Comparison of ENCODE assay signal across 21 cellular contexts in genomic region chr5:38751103-38751502, GRCh38.
DNase-seq lines count a peak whose midpoint lies in the region; ATAC-seq and TF ChIP-seq lines count a peak whose summit lies in the region.
"Had no signal": no experiment of that assay in that cellular context is flagged by ENCODE, and none has a peak within 500 bp of the region (broad histone marks: within the 10 kb centered on the region; RNA-seq: fewer than 3 reads in every experiment).

No MANE protein-coding gene starts in this region.

- intact Hi-C loops in OCI-LY7 (cut with micrococcal nuclease; ENCODE audit: unreplicated experiment), result no loop called here

- CTCF ChIA-PET in HEK293T (lab: Yijun Ruan, JAX) (interaction anchor here (0.6 to 2.8 kb wide), 7 partner anchors 32 to 368 kb away, joined by 3 to 16 read pairs (median 3); no protein-coding TSS in a partner anchor), OCI-LY7 (lab: Charles Lee; ENCODE audit: unreplicated experiment) (no interaction called here)

- BruUV-seq in OCI-LY7 (replicated peaks; lab: Mats Ljungman, UMichigan), result no TSS peak

- WGBS in upper lobe of left lung, 2 donors, result 80 to 90% methylated on average over 4 of the region's 4 CpGs

- H2AFZ ChIP-seq in OCI-LY7 (ENCODE audit: low read length), result no peak overlapping the region

- no peak overlapping the region for H3K27ac ChIP-seq in OCI-LY7 (ENCODE audit: low read depth, low read length, poor library complexity, severe bottlenecking)
- no peak overlapping the region for H3K27ac ChIP-seq in upper lobe of left lung
- H3K27ac ChIP-seq: esophagus squamous epithelium, HL-60 had no signal

- H3K9me2 ChIP-seq in OCI-LY7 (ENCODE audit: insufficient read depth, low read length), result no peaks in the 10 kb centered on the region

- TF ChIP-seq POLR2A in upper lobe of left lung (IDR thresholded peaks at IDR 0.05), result no peak

- H3K79me2 ChIP-seq in OCI-LY7 (ENCODE audit: insufficient read depth, low read depth, low read length), result no peaks in the 10 kb centered on the region

- H3K27me3 ChIP-seq in upper lobe of left lung, result no peaks in the 10 kb centered on the region
- H3K27me3 ChIP-seq: esophagus squamous epithelium had no signal

- TF ChIP-seq EP300 in upper lobe of left lung (IDR thresholded peaks at IDR 0.05), result no peak

- H3K36me3 ChIP-seq in OCI-LY7 (ENCODE audit: insufficient read depth, low read length) (no peaks in the 10 kb centered on the region), upper lobe of left lung (no peaks in the 10 kb centered on the region)
- H3K36me3 ChIP-seq: esophagus squamous epithelium had no signal

- H3K4me2 ChIP-seq in OCI-LY7 (ENCODE audit: low read length), result no peak overlapping the region

- H3K4me1 ChIP-seq in OCI-LY7 (ENCODE audit: insufficient read depth, low read length, poor library complexity, severe bottlenecking) (no peaks in the 10 kb centered on the region), upper lobe of left lung (no peaks in the 10 kb centered on the region)
- H3K4me1 ChIP-seq: esophagus squamous epithelium had no signal

- ATAC-seq in upper lobe of left lung (ENCODE audit: low FRiP score in 2 of 2), result no peak
- ATAC-seq: left colon had no signal

- TF ChIP-seq CTCF in astrocyte of the spinal cord (IDR thresholded peaks at IDR 0.05; ENCODE audit: low read depth, low read length) (peak; percentile 6), OCI-LY7 (conservative IDR thresholded peaks at IDR 0.05; ENCODE audit: low read length) (no peak), upper lobe of left lung (IDR thresholded peaks at IDR 0.05) (no peak)

- H4K20me1 ChIP-seq in OCI-LY7 (ENCODE audit: insufficient read depth, low read length), result no peaks in the 10 kb centered on the region

- peak; percentile 13 for DNase-seq in DMS 273 (lab: John Stamatoyannopoulos, UW; ENCODE audit: unreplicated experiment)
- no peak for DNase-seq in DMS 273 treated with DMSO at 0.1 percent for 48 hours (lab: John Stamatoyannopoulos, UW)
- peak; percentile 19 for DNase-seq in HEK293T (ENCODE audit: extremely low spot score)
- no peak for DNase-seq in astrocyte of the spinal cord (ENCODE audit: low read depth, low spot score)
- peak; percentile 31 for DNase-seq in iris pigment epithelial cell (ENCODE audit: low read depth)
- no peak for DNase-seq in OCI-LY7 (ENCODE audit: low spot score)
- no peak for DNase-seq in ACHN
- DNase-seq in upper lobe of left lung, result no peak
- DNase-seq: 8988T; activated effector memory CD4-positive, alpha-beta T cell treated with anti-CD3 and anti-CD28 coated beads, Interleukin-2, amount 50 U/mL, for 16 hours; anterior cingulate cortex; cortex of kidney; esophagus squamous epithelium; GDM1; Kasumi-1; left colon; NCI-H1694 treated with DMSO at 0.1 percent for 48 hours; NCI-H510A; stimulated activated CD4-positive, alpha-beta T cell treated with anti-CD3 and anti-CD28 coated beads, Interleukin-4, amount 100 ng/mL, for 1 hour; stimulated activated CD8-positive, alpha-beta memory T cell treated with anti-CD3 and anti-CD28 coated beads, Interleukin-4, amount 100 ng/mL, for 48 hours had no signal

- POLR2A ChIA-PET in HEK293T (lab: Yijun Ruan, JAX) (no interaction called here), OCI-LY7 (lab: Charles Lee) (interaction anchor here (0.6 kb wide), 1 partner anchor 10 kb away, joined by 3 read pairs; no protein-coding TSS in a partner anchor)

- H3K9me3 ChIP-seq in OCI-LY7 (ENCODE audit: low read length) (no peaks in the 10 kb centered on the region), upper lobe of left lung (no peaks in the 10 kb centered on the region)
- H3K9me3 ChIP-seq: esophagus squamous epithelium had no signal

- in situ Hi-C loops in astrocyte of the spinal cord (cut with HindIII; ENCODE audit: low sequenced_read_pairs), result no loop called here
- in situ Hi-C loops in ACHN (cut with HindIII; ENCODE audit: low pct_ligation_motif_present, low pct_unique_long_range_greater_than_20kb, low sequenced_read_pairs), result no loop called here

- H3K4me3 ChIP-seq in astrocyte of the spinal cord (ENCODE audit: low read depth, low read length) (no peak overlapping the region), OCI-LY7 (ENCODE audit: low read depth, low read length, poor library complexity, severe bottlenecking) (no peak overlapping the region), upper lobe of left lung (no peak overlapping the region)
- H3K4me3 ChIP-seq: esophagus squamous epithelium had no signal

TF ChIP-seq in HEK293T, 16 proteins besides CTCF, POLR2A, EP300 and RAD21:
- no peak for TF ChIP-seq L3MBTL2 (conservative IDR thresholded peaks at IDR 0.05)

Comparison
In these comparisons a context has a peak if more than half of its experiments do, and no peak if none do; other contexts are left out.
1. DNase-seq: peak in DMS 273 (single experiment), HEK293T (single experiment) and iris pigment epithelial cell (single experiment); none in DMS 273 treated with DMSO at 0.1 percent for 48 hours (single experiment), astrocyte of the spinal cord (single experiment), OCI-LY7 (single experiment), ACHN (single experiment) and upper lobe of left lung (0 of 2).